8 cellular contexts compared by ENCODE assay signal in the genomic region with DNA sequence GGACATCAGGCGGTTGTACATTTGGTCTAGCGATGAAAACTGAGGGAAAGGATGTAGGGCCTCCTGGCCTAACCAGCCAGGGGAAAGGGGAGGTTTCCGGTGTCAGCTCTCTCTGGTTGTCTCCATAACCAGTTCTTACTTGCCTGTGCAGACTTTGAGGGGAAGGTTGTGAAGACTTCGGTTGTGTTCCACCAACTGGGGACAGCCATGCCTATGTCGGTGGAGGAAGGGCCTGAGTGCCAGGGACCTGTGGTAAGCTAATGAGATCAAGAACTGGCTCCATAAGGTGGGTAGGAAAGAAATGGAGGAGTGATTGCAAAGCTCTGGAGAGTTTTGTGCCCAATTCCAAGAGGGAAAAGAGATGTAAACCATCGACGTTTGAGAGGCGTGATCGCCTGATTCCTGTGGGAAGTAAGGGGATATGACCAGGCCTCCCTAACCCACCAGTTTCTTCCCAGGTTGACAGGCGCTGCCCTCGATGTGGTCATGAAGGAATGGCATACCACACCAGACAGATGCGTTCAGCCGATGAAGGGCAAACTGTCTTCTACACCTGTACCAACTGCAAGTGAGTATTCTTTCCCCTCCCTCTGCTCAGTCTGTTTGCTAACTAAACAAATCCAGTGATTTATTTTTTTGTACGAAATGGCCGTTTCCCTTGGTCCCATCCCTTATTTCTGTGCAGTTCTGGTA. TPM values are rescaled to one million over a fixed set of nuclear protein-coding genes. Genes with fewer than 3 reads are reported as not detected.
DNase-seq lines count a peak whose midpoint lies in the region; ATAC-seq and TF ChIP-seq lines count a peak whose summit lies in the region.

No MANE protein-coding gene starts in this region.

- in situ Hi-C loops in IMR-90 (cut with MboI; ENCODE audit: low sequenced_read_pairs), result no loop called here

- peak overlapping the region; percentile 86 for H3K9ac ChIP-seq in IMR-90 (ENCODE audit: low read depth, low read length)

- peak overlapping the region; percentile 54 for H4K5ac ChIP-seq in IMR-90 (ENCODE audit: low read depth, low read length)

- no peaks in the 10 kb centered on the region for H4K20me1 ChIP-seq in IMR-90 (ENCODE audit: insufficient read depth, low read length)

- POLR2A ChIA-PET in IMR-90 (lab: Charles Lee; ENCODE audit: unreplicated experiment), result no interaction called here
- POLR2A ChIA-PET in activated CD4-positive, alpha-beta T cell treated with anti-CD3 and anti-CD28 coated beads, Interleukin-2, amount 10 ng/mL, durations not matched to agents 7 days and 5 days (lab: Charles Lee), result interaction anchor here (0.7 kb wide), 1 partner anchor 9 kb away, joined by 3 read pairs; no protein-coding TSS in a partner anchor

- H3K4me3 Mint-ChIP-seq in CD4-positive, CD25-positive, alpha-beta regulatory T cell, result peak overlapping the region; percentile 92 to 100 (median 98)
- H3K4me3 Mint-ChIP-seq in activated CD4-positive, alpha-beta T cell treated with anti-CD3 and anti-CD28 coated beads, Interleukin-2, amount 10 ng/mL, durations not matched to agents 7 days and 5 days, result peak overlapping the region; percentile 97
- H3K4me3 Mint-ChIP-seq in neural crest cell, result peak overlapping the region; percentile 99

- no peak for TF ChIP-seq POLR2A in IMR-90 (IDR thresholded peaks at IDR 0.05; ENCODE audit: low read depth, low read length)

- CTCF ChIA-PET in IMR-90 (lab: Yijun Ruan, JAX), result no interaction called here
- CTCF ChIA-PET in activated CD4-positive, alpha-beta T cell treated with anti-CD3 and anti-CD28 coated beads, Interleukin-2, amount 10 ng/mL, durations not matched to agents 7 days and 5 days (lab: Charles Lee), result interaction anchor here (0.5 to 1.5 kb wide), 4 partner anchors 9 to 1205 kb away, joined by 3 to 7 read pairs (median 4); no protein-coding TSS in a partner anchor

- H3K4me1 ChIP-seq in CD4-positive, CD25-positive, alpha-beta regulatory T cell (ENCODE audit: control insufficient read depth, insufficient read depth, low read length, poor library complexity, severe bottlenecking), result peaks cover 34% of the 10 kb centered on the region
- peaks cover 3% of the 10 kb centered on the region for H3K4me1 ChIP-seq in IMR-90 (ENCODE audit: control insufficient read depth, insufficient read depth, low read length)

- H3K9me1 ChIP-seq in IMR-90 (ENCODE audit: insufficient read depth, low read length), result peaks cover 5% of the 10 kb centered on the region

- peak overlapping the region; percentile 89 for H3K4ac ChIP-seq in IMR-90 (ENCODE audit: low read depth, low read length)

- peak overlapping the region; percentile 92 for H2AFZ ChIP-seq in IMR-90 (replicated peaks; ENCODE audit: low read length, poor library complexity)

- WGBS in IMR-90 (ENCODE audit: extremely low coverage in 2 of 2, insufficient read length in 1 of 2), 2 experiments, result 33% methylated on average over 3 of the region's 15 CpGs; no CpG with 5 or more reads in 1 of the 2 experiments

- H3K4me3 ChIP-seq in CD4-positive, CD25-positive, alpha-beta regulatory T cell (ENCODE audit: low read depth, low read length), result peak overlapping the region; percentile 99
- H3K4me3 ChIP-seq in IMR-90 (ENCODE audit: insufficient read depth, low read depth, low read length), result peak overlapping the region; percentile 83

- no peaks in the 10 kb centered on the region for H3K9me3 Mint-ChIP-seq in CD4-positive, CD25-positive, alpha-beta regulatory T cell
- no peaks in the 10 kb centered on the region for H3K9me3 Mint-ChIP-seq in activated CD4-positive, alpha-beta T cell treated with anti-CD3 and anti-CD28 coated beads, Interleukin-2, amount 10 ng/mL, durations not matched to agents 7 days and 5 days
- H3K9me3 Mint-ChIP-seq in neural crest cell, result no peaks in the 10 kb centered on the region

- H3K79me1 ChIP-seq in IMR-90 (ENCODE audit: low read depth in 1 of 2, low read length in 2 of 2), result peaks cover 22 to 32% of the 10 kb centered on the region in 2 experiments

- intact Hi-C loops in IMR-90 (cut with micrococcal nuclease), result no loop called here

- no peaks in the 10 kb centered on the region for H3K9me3 ChIP-seq in CD4-positive, CD25-positive, alpha-beta regulatory T cell (ENCODE audit: control insufficient read depth in 2 of 2, low read length in 2 of 2)
- H3K9me3 ChIP-seq in IMR-90 (ENCODE audit: control insufficient read depth, insufficient read depth, low read length), result no peaks in the 10 kb centered on the region

- no peak for TF ChIP-seq CTCF in IMR-90 (conservative IDR thresholded peaks at IDR 0.05; ENCODE audit: low read depth, low read length)
- no peak for TF ChIP-seq CTCF in neural crest cell (conservative IDR thresholded peaks at IDR 0.05)

- peaks cover 29% of the 10 kb centered on the region for H3K36me3 ChIP-seq in CD4-positive, CD25-positive, alpha-beta regulatory T cell (ENCODE audit: control insufficient read depth, insufficient read depth, low read length)
- H3K36me3 ChIP-seq in IMR-90 (ENCODE audit: control insufficient read depth, insufficient read depth, low read length), result no peaks in the 10 kb centered on the region

- H2AK9ac ChIP-seq in IMR-90 (replicated peaks; ENCODE audit: low read depth, low read length, poor library complexity), result peak overlapping the region; percentile 90

- no peaks in the 10 kb centered on the region for H3K27me3 ChIP-seq in CD4-positive, CD25-positive, alpha-beta regulatory T cell (ENCODE audit: control insufficient read depth, insufficient read depth, low read length)
- no peaks in the 10 kb centered on the region for H3K27me3 ChIP-seq in IMR-90 (ENCODE audit: control insufficient read depth, insufficient read depth, low read length)

- peak overlapping the region; percentile 80 for H3K23ac ChIP-seq in IMR-90 (ENCODE audit: low read depth, low read length)

- peak overlapping the region; percentile 76 for H4K91ac ChIP-seq in IMR-90 (ENCODE audit: insufficient read depth, low read depth, low read length)

- H2BK15ac ChIP-seq in IMR-90 (ENCODE audit: low read depth, low read length), result 0 out of 3 replicates have a peak overlapping the region, but pooled peaks have one; percentile 13

- peak; percentile 41 to 42 for ATAC-seq in CD4-positive, CD25-positive, alpha-beta regulatory T cell (ENCODE audit: low read depth in 2 of 2)
- ATAC-seq in GM19324 (IDR thresholded peaks at IDR 0.05; ENCODE audit: low FRiP score, unreplicated experiment) (peak; percentile 13), IMR-90 (ENCODE audit: low read depth) (peak; percentile 37), GM18858 (IDR thresholded peaks at IDR 0.05; ENCODE audit: unreplicated experiment) (no peak)

- TF ChIP-seq RAD21 in IMR-90 (IDR thresholded peaks at IDR 0.05; ENCODE audit: low read length), result no peak

- H3K4me1 Mint-ChIP-seq in CD4-positive, CD25-positive, alpha-beta regulatory T cell, result peaks cover 14 to 65% (median 43%) of the 10 kb centered on the region in 4 donors
- H3K4me1 Mint-ChIP-seq in activated CD4-positive, alpha-beta T cell treated with anti-CD3 and anti-CD28 coated beads, Interleukin-2, amount 10 ng/mL, durations not matched to agents 7 days and 5 days, result peaks cover 48% of the 10 kb centered on the region
- peaks cover 28% of the 10 kb centered on the region for H3K4me1 Mint-ChIP-seq in neural crest cell

- dilution Hi-C loops in IMR-90 (cut with HindIII; ENCODE audit: low sequenced_read_pairs, unreplicated experiment), result no loop called here

- H2BK120ac ChIP-seq in IMR-90 (ENCODE audit: low read depth, low read length), result no peak overlapping the region

- H3K56ac ChIP-seq in IMR-90 (ENCODE audit: extremely low read depth, insufficient read depth, low read length), result peak overlapping the region; percentile 81

- H3K14ac ChIP-seq in IMR-90 (replicated peaks; ENCODE audit: low read depth, low read length), result peak overlapping the region; percentile 74

- peak overlapping the region; percentile 52 for H2AK5ac ChIP-seq in IMR-90 (ENCODE audit: low read depth, low read length)

- peak overlapping the region; percentile 97 for H3K4me2 ChIP-seq in IMR-90 (ENCODE audit: low read depth, low read length)

- peak overlapping the region; percentile 56 for H2BK5ac ChIP-seq in IMR-90 (ENCODE audit: low read depth, low read length, poor library complexity, severe bottlenecking)

- H4K8ac ChIP-seq in IMR-90 (ENCODE audit: low read depth in 2 of 2, low read length in 2 of 2), result peak overlapping the region; percentile 82 to 98

- DNase-seq in CD4-positive, CD25-positive, alpha-beta regulatory T cell, result peak in 2 of 3 donors; percentile 58 to 82
- peak; percentile 17 for DNase-seq in IMR-90
- DNase-seq in activated CD4-positive, alpha-beta T cell treated with anti-CD3 and anti-CD28 coated beads, Interleukin-2, amount 10 ng/mL, durations not matched to agents 7 days and 5 days, result peak; percentile 63
- DNase-seq in fibroblast of peridontal ligament (ENCODE audit: extremely low read depth), result peak; percentile 27
- no peak for DNase-seq in neural crest cell (ENCODE audit: low read depth, low spot score)
- no peak for DNase-seq in epidermal melanocyte (ENCODE audit: insufficient read length, low spot score)

- H2BK20ac ChIP-seq in IMR-90 (ENCODE audit: low read depth, low read length), result no peak overlapping the region

- H3K36me3 Mint-ChIP-seq in CD4-positive, CD25-positive, alpha-beta regulatory T cell, result peaks cover 11% of the 10 kb centered on the region
- H3K36me3 Mint-ChIP-seq in activated CD4-positive, alpha-beta T cell treated with anti-CD3 and anti-CD28 coated beads, Interleukin-2, amount 10 ng/mL, durations not matched to agents 7 days and 5 days (ENCODE audit: low read depth), result peaks cover 39% of the 10 kb centered on the region
- peaks cover 2% of the 10 kb centered on the region for H3K36me3 Mint-ChIP-seq in neural crest cell (ENCODE audit: low read depth)

- H3K27ac Mint-ChIP-seq in CD4-positive, CD25-positive, alpha-beta regulatory T cell, result peak overlapping the region; percentile 98 to 99 (median 99)
- H3K27ac Mint-ChIP-seq in activated CD4-positive, alpha-beta T cell treated with anti-CD3 and anti-CD28 coated beads, Interleukin-2, amount 10 ng/mL, durations not matched to agents 7 days and 5 days, result peak overlapping the region; percentile 98
- peak overlapping the region; percentile 98 for H3K27ac Mint-ChIP-seq in neural crest cell (ENCODE audit: unreplicated experiment)

- H3K27me3 Mint-ChIP-seq in CD4-positive, CD25-positive, alpha-beta regulatory T cell, result peaks cover 12% of the 10 kb centered on the region
- no peaks in the 10 kb centered on the region for H3K27me3 Mint-ChIP-seq in activated CD4-positive, alpha-beta T cell treated with anti-CD3 and anti-CD28 coated beads, Interleukin-2, amount 10 ng/mL, durations not matched to agents 7 days and 5 days
- peaks cover under 1% of the 10 kb centered on the region for H3K27me3 Mint-ChIP-seq in neural crest cell (ENCODE audit: low read depth)

- TSS peak; percentile 62 for BruUV-seq in IMR-90 (replicated peaks; lab: Mats Ljungman, UMichigan)

- peak overlapping the region; percentile 99 for H3K27ac ChIP-seq in CD4-positive, CD25-positive, alpha-beta regulatory T cell (ENCODE audit: insufficient read depth, low read length, poor library complexity, severe bottlenecking)
- peak overlapping the region; percentile 74 for H3K27ac ChIP-seq in IMR-90 (ENCODE audit: insufficient read depth, low read length)

- no peak overlapping the region for H3K18ac ChIP-seq in IMR-90 (ENCODE audit: low read depth, low read length)

RNA-seq across cellular contexts. Expression of gene POLR1H, which starts 0.8 kb away (rescaled TPM):
- total RNA-seq in CD4-positive, CD25-positive, alpha-beta regulatory T cell, result 37.8 TPM
- polyA plus RNA-seq in CD4-positive, CD25-positive, alpha-beta regulatory T cell, result 100 to 1,000 TPM; 108 to 133 (median 122) TPM
- total RNA-seq in IMR-90 (2012; rRNA removed) (34.6 and 35.0 TPM in 2 replicates), neural crest cell (43.3 and 43.8 TPM in 2 replicates)
- polyA plus RNA-seq in IMR-90 (2012; rRNA removed), result 24.6 and 25.5 TPM in 2 replicates
- 36.5 and 36.8 TPM in 2 replicates for polyA plus RNA-seq in IMR-90 (2012; cell fraction: cytosol; rRNA removed)
- 18.3 and 22.1 TPM in 2 replicates for polyA plus RNA-seq in IMR-90 (2012; cell fraction: nucleus; rRNA removed; ENCODE audit: low replicate concordance)
- total RNA-seq in activated CD4-positive, alpha-beta T cell treated with anti-CD3 and anti-CD28 coated beads, Interleukin-2, amount 10 ng/mL, durations not matched to agents 7 days and 5 days, result 10 to 100 TPM; 52.9 to 59.1 TPM

RNA-seq across cellular contexts. Expression of gene PPP1R11, which starts 5.1 kb away (rescaled TPM):
- total RNA-seq in CD4-positive, CD25-positive, alpha-beta regulatory T cell, result 59.4 TPM
- polyA plus RNA-seq in CD4-positive, CD25-positive, alpha-beta regulatory T cell, result 100 to 1,000 TPM in 1 of 4 donors, 10 to 100 TPM in 3; 91.1 to 101 (median 96.0) TPM
- total RNA-seq in IMR-90 (2012; rRNA removed) (15.6 and 16.7 TPM in 2 replicates), neural crest cell (35.6 and 38.1 TPM in 2 replicates)
- polyA plus RNA-seq in IMR-90 (2012; rRNA removed), result 44.6 and 46.0 TPM in 2 replicates
- 24.8 and 30.0 TPM in 2 replicates for polyA plus RNA-seq in IMR-90 (2012; cell fraction: cytosol; rRNA removed)
- polyA plus RNA-seq in IMR-90 (2012; cell fraction: nucleus; rRNA removed; ENCODE audit: low replicate concordance), result 10.6 and 40.6 TPM in 2 replicates
- total RNA-seq in activated CD4-positive, alpha-beta T cell treated with anti-CD3 and anti-CD28 coated beads, Interleukin-2, amount 10 ng/mL, durations not matched to agents 7 days and 5 days, result 10 to 100 TPM; 57.9 to 73.7 TPM

RNA-seq across cellular contexts. Expression of gene RNF39, which starts 13.7 kb away (rescaled TPM):
- not detected for total RNA-seq in CD4-positive, CD25-positive, alpha-beta regulatory T cell
- polyA plus RNA-seq in CD4-positive, CD25-positive, alpha-beta regulatory T cell, result under 1 TPM in 2 of 4 donors, not detected in 2; 0.14 to 0.23 TPM
- total RNA-seq in IMR-90 (2012; rRNA removed) (not detected in 2 replicates), neural crest cell (not detected in 2 replicates)
- polyA plus RNA-seq in IMR-90 (2012; rRNA removed), result not detected in 2 replicates
- polyA plus RNA-seq in IMR-90 (2012; cell fraction: cytosol; rRNA removed), result 0.02 TPM in 1 of 2 replicates, not detected in the other
- 0.06 TPM in 1 of 2 replicates, not detected in the other for polyA plus RNA-seq in IMR-90 (2012; cell fraction: nucleus; rRNA removed; ENCODE audit: low replicate concordance)
- not detected for total RNA-seq in activated CD4-positive, alpha-beta T cell treated with anti-CD3 and anti-CD28 coated beads, Interleukin-2, amount 10 ng/mL, durations not matched to agents 7 days and 5 days

RNA-seq across cellular contexts. Expression of gene TRIM31, which starts 51.0 kb away (rescaled TPM):
- total RNA-seq in CD4-positive, CD25-positive, alpha-beta regulatory T cell, result not detected
- under 1 TPM in 2 of 4 donors, not detected in 2; 0.13 to 0.18 TPM for polyA plus RNA-seq in CD4-positive, CD25-positive, alpha-beta regulatory T cell
- total RNA-seq in IMR-90 (2012; rRNA removed) (not detected in 2 replicates), neural crest cell (not detected in 2 replicates)
- polyA plus RNA-seq in IMR-90 (2012; rRNA removed), result not detected in 2 replicates
- not detected in 2 replicates for polyA plus RNA-seq in IMR-90 (2012; cell fraction: cytosol; rRNA removed)
- not detected in 2 replicates for polyA plus RNA-seq in IMR-90 (2012; cell fraction: nucleus; rRNA removed; ENCODE audit: low replicate concordance)
- total RNA-seq in activated CD4-positive, alpha-beta T cell treated with anti-CD3 and anti-CD28 coated beads, Interleukin-2, amount 10 ng/mL, durations not matched to agents 7 days and 5 days, result not detected

Comparison
In these comparisons a context has a peak if more than half of its experiments do, and no peak if none do; other contexts are left out.
1. DNase-seq: peak in CD4-positive, CD25-positive, alpha-beta regulatory T cell (2 of 3), IMR-90 (single experiment), activated CD4-positive, alpha-beta T cell treated with anti-CD3 and anti-CD28 coated beads, Interleukin-2, amount 10 ng/mL, durations not matched to agents 7 days and 5 days (single experiment) and fibroblast of peridontal ligament (single experiment); none in neural crest cell (single experiment) and epidermal melanocyte (single experiment).
2. Peak in every context shown above with its lines, with median percentiles within 50 percentile points of each other: H3K27ac Mint-ChIP-seq and H3K4me3 Mint-ChIP-seq.